ENCODE assay signal across 12 cellular contexts in genomic region chr5:126003309-126003708, GRCh38.
DNase-seq lines count a peak whose midpoint lies in the region; ATAC-seq and TF ChIP-seq lines count a peak whose summit lies in the region.
"Had no signal": no experiment of that assay in that cellular context is flagged by ENCODE, and none has a peak within 500 bp of the region (broad histone marks: within the 10 kb centered on the region; RNA-seq: fewer than 3 reads in every experiment).

No MANE protein-coding gene starts in this region.

- ATAC-seq in Panc1 = no peak
- no peak for ATAC-seq in GM19395 (IDR thresholded peaks at IDR 0.05; ENCODE audit: unreplicated experiment)
- ATAC-seq: activated T-cell treated with anti-CD3 and anti-CD28 coated beads, Interleukin-2, amount 50 U/mL, for 72 hours had no signal

- H3K27ac ChIP-seq in Panc1 (ENCODE audit: low read length) = peak overlapping the region; percentile 78

- intact Hi-C loops in Panc1 (cut with micrococcal nuclease; ENCODE audit: unreplicated experiment) = no loop called here

- H3K4me1 ChIP-seq in Panc1 (ENCODE audit: control insufficient read depth, insufficient read depth, low read length) = peaks cover 13% of the 10 kb centered on the region; the same call in 1 of the 2 replicates

- no peaks in the 10 kb centered on the region for H3K9me3 ChIP-seq in Panc1 (ENCODE audit: control insufficient read depth, insufficient read depth, low read depth, low read length)

- TF ChIP-seq CTCF in AG09309 (IDR thresholded peaks at IDR 0.05; ENCODE audit: control insufficient read depth, insufficient read depth, low read depth, low read length, missing control alignments) (no peak), Panc1 (IDR thresholded peaks at IDR 0.05) (no peak), fibroblast of pulmonary artery (IDR thresholded peaks at IDR 0.05; ENCODE audit: low read length, missing control alignments) (no peak), GM10248 (IDR thresholded peaks at IDR 0.05; ENCODE audit: control extremely low read depth, extremely low read depth, low read depth, missing control alignments) (no peak)

- H3K36me3 ChIP-seq in Panc1 (ENCODE audit: control insufficient read depth, insufficient read depth, low read length) = no peaks in the 10 kb centered on the region

- CTCF ChIA-PET in Panc1 (lab: Charles Lee) = no interaction called here
- CTCF ChIA-PET in GM10248 (lab: Yijun Ruan, JAX) = no interaction called here

- H3K4me3 ChIP-seq in AG09309 (ENCODE audit: control insufficient read depth, low read depth, low read length) (no peak overlapping the region), Panc1 (ENCODE audit: low read depth in 2 of 2, low read length in 2 of 2) (no peak overlapping the region), fibroblast of pulmonary artery (replicated peaks; ENCODE audit: low read depth, low read length) (no peak overlapping the region)

- DNase-seq in AG09309 (ENCODE audit: low read depth) = peak; percentile 54
- DNase-seq in Panc1 (ENCODE audit: low read depth, low spot score) = no peak
- peak; percentile 92 for DNase-seq in fibroblast of pulmonary artery (ENCODE audit: low read depth)
- DNase-seq in pons (ENCODE audit: low spot score) = peak; percentile 39
- DNase-seq in mucosa of gallbladder (ENCODE audit: low spot score) = no peak
- DNase-seq in activated CD4-positive, alpha-beta T cell treated with anti-CD3 and anti-CD28 coated beads, Interleukin-2, amount 50 U/mL, for 1 hour = no peak
- no peak for DNase-seq in GM10248 (ENCODE audit: extremely low spot score)
- DNase-seq: activated T-cell treated with anti-CD3 and anti-CD28 coated beads, Interleukin-2, amount 50 U/mL, for 72 hours; CD8-positive, alpha-beta memory T cell; NCI-H345; T-helper 1 cell had no signal

- POLR2A ChIA-PET in Panc1 (lab: Charles Lee) = no interaction called here
- POLR2A ChIA-PET in GM10248 (lab: Yijun Ruan, JAX) = no interaction called here

- no peaks in the 10 kb centered on the region for H3K27me3 ChIP-seq in Panc1 (ENCODE audit: control insufficient read depth, insufficient read depth, low read length)

- no TSS peak for BruUV-seq in Panc1 (replicated peaks; lab: Mats Ljungman, UMichigan)

- in situ Hi-C loops in Panc1 (cut with HindIII; ENCODE audit: low pct_unique_long_range_greater_than_20kb, low sequenced_read_pairs) = no loop called here

Comparison
In these comparisons a context has a peak if more than half of its experiments do, and no peak if none do; other contexts are left out.
1. DNase-seq: peak in AG09309 (single experiment), fibroblast of pulmonary artery (single experiment) and pons (single experiment); none in Panc1 (single experiment), mucosa of gallbladder (single experiment), activated CD4-positive, alpha-beta T cell treated with anti-CD3 and anti-CD28 coated beads, Interleukin-2, amount 50 U/mL, for 1 hour (single experiment) and GM10248 (single experiment).